10 cellular contexts compared by ENCODE assay signal in the genomic region with DNA sequence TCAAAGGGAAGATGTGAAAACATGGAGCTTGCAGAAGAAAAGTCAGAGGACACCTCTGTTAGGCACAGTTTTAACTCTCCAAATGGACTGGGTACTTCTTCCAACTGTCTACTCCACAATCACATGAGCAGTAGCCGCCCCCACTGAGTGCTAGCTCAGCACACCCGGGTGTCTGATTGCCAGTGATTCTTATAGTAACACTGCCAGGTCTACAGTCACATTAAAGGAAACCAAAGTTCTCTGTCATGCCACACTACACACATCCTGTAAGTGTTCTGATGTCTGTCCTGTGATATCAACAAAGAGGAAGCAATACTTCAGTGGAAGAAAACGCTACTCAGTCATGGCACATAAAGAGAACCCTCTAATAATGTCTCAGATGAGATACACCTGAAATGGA. TPM values are rescaled to one million over a fixed set of nuclear protein-coding genes. Genes with fewer than 3 reads are reported as not detected.
A peak's percentile ranks its signal among the peaks of the same experiment; 100 is the strongest.
DNase-seq lines count a peak whose midpoint lies in the region; ATAC-seq, FAIRE-seq and TF ChIP-seq lines count a peak whose summit lies in the region.
"Had no signal": no experiment of that assay in that cellular context is flagged by ENCODE, and none has a peak within 500 bp of the region (broad histone marks: within the 10 kb centered on the region; RNA-seq: fewer than 3 reads in every experiment).

A gene (minus strand): TSS at position 84 of the 400 bp plus-strand sequence. CDS start 61 bp downstream, at position 23.

- FAIRE-seq in pancreas (lab: Jason Lieb, UNC): no peak
- FAIRE-seq: K562 had no signal

- no peaks in the 10 kb centered on the region for H3K27me3 ChIP-seq in pancreas
- H3K27me3 ChIP-seq in brain microvascular endothelial cell (replicated peaks): no peaks in the 10 kb centered on the region

- WGBS in pancreas, 2 donors: 43 to 57% methylated on average over 3 of the region's 3 CpGs

- ATAC-seq in GM18867 (IDR thresholded peaks at IDR 0.05; ENCODE audit: unreplicated experiment): peak; percentile 85
- ATAC-seq in HG02973 (IDR thresholded peaks at IDR 0.05; ENCODE audit: unreplicated experiment): peak; percentile 89
- ATAC-seq in pancreas: peak in 3 of 4 donors; percentile 30 to 81 (median 70)
- ATAC-seq: K562 had no signal

- DNase-seq in anterior cingulate cortex (lab: John Stamatoyannopoulos, UW) (peak in 35 of 58 donors; percentile 1 to 61 (median 20)), pancreas (peak in 1 of 6 donors; percentile 48), cerebellar nuclear complex (lab: John Stamatoyannopoulos, UW) (no peak), NCI-H82 (lab: John Stamatoyannopoulos, UW) (no peak), brain microvascular endothelial cell (no peak)

- no peaks in the 10 kb centered on the region for H3K9me3 ChIP-seq in pancreas

- H3K4me1 ChIP-seq in pancreas: no peaks in the 10 kb centered on the region

- in situ Hi-C loops in brain microvascular endothelial cell (cut with HindIII; ENCODE audit: low pct_ligation_motif_present, low sequenced_read_pairs): no loop called here

- H3K27ac ChIP-seq in pancreas (peak within 1 kb of the TSS in 2 of 4 donors; percentile 47 to 54), brain microvascular endothelial cell (no peak within 1 kb of the TSS)

- H3K4me3 ChIP-seq in pancreas: no peak within 1 kb of the TSS
- no peak within 1 kb of the TSS for H3K4me3 ChIP-seq in brain microvascular endothelial cell (ENCODE audit: low read depth, low read length)
- H3K4me3 ChIP-seq: K562 had no signal

- no peak for TF ChIP-seq CTCF in pancreas (IDR thresholded peaks at IDR 0.05)
- no peak for TF ChIP-seq CTCF in brain microvascular endothelial cell (IDR thresholded peaks at IDR 0.05; ENCODE audit: low read depth, low read length, missing control alignments)

- H3K36me3 ChIP-seq in pancreas: no peaks in the 10 kb centered on the region
- H3K36me3 ChIP-seq in brain microvascular endothelial cell (replicated peaks): no peaks in the 10 kb centered on the region

- intact Hi-C loops in T-helper 1 cell treated with Interleukin-12 subunit alpha and Interleukin-12 subunit beta and Interleukin-4 antibody, amounts not matched to agents 30 ng/mL and 1 ng/mL, for 36 hours (cut with micrococcal nuclease): loop anchor here (1.0 to 2.0 kb wide), 9 partner anchors 9 to 432 kb away; a partner anchor contains a TSS
- intact Hi-C loops in pancreas (cut with DNase I): no loop called here

RNA-seq across cellular contexts. Expression of the gene that starts here (rescaled TPM):
- 215 and 218 TPM in 2 replicates for total RNA-seq in T-helper 1 cell treated with Interleukin-12 subunit alpha and Interleukin-12 subunit beta and Interleukin-4 antibody, amounts not matched to agents 30 ng/mL and 1 ng/mL, for 36 hours
- 10 to 100 TPM in 1 of 6 donors, 1 to 10 TPM in 2, under 1 TPM in 3; 0.74 to 10.3 (median 1.4) TPM for total RNA-seq in pancreas
- 1 to 10 TPM in 1 of 2 donors, under 1 TPM in 1; 0.72 to 1.2 TPM for polyA plus RNA-seq in pancreas
- total RNA-seq: fibroblast of villous mesenchyme had no signal

Comparison
In these comparisons a context has a peak if more than half of its experiments do, and no peak if none do; other contexts are left out.
1. RNA of the gene that starts here (total RNA-seq): 215 to 218 TPM in T-helper 1 cell treated with Interleukin-12 subunit alpha and Interleukin-12 subunit beta and Interleukin-4 antibody, amounts not matched to agents 30 ng/mL and 1 ng/mL, for 36 hours; 0.74 to 10.3 TPM in pancreas; every median in the first group is over 10 times any median in the second.
2. DNase-seq: peak in anterior cingulate cortex (35 of 58); none in cerebellar nuclear complex (0 of 2), NCI-H82 (single experiment) and brain microvascular endothelial cell (single experiment).
3. Peak in every context shown above with its lines, with median percentiles within 50 percentile points of each other: ATAC-seq.